Comparison of ENCODE assay signal across 1 cellular context in genomic region chr20:37278966-37279590, GRCh38.
TF ChIP-seq lines count a peak whose summit lies in the region.

No MANE protein-coding gene starts in this region.

TF ChIP-seq in GM23338, 12 proteins besides CTCF, POLR2A, EP300 and RAD21 (continued from another document):
- no peak for TF ChIP-seq REST (IDR thresholded peaks at IDR 0.05; ENCODE audit: unreplicated experiment)
- no peak for TF ChIP-seq ZNF462 (CRISPR knock-in tag; IDR thresholded peaks at IDR 0.05)
- no peak for TF ChIP-seq EZH2 (IDR thresholded peaks at IDR 0.05; ENCODE audit: low read depth, unreplicated experiment)
- TF ChIP-seq STAT1 (IDR thresholded peaks at IDR 0.05; ENCODE audit: unreplicated experiment) = no peak
